In the genomic region with DNA sequence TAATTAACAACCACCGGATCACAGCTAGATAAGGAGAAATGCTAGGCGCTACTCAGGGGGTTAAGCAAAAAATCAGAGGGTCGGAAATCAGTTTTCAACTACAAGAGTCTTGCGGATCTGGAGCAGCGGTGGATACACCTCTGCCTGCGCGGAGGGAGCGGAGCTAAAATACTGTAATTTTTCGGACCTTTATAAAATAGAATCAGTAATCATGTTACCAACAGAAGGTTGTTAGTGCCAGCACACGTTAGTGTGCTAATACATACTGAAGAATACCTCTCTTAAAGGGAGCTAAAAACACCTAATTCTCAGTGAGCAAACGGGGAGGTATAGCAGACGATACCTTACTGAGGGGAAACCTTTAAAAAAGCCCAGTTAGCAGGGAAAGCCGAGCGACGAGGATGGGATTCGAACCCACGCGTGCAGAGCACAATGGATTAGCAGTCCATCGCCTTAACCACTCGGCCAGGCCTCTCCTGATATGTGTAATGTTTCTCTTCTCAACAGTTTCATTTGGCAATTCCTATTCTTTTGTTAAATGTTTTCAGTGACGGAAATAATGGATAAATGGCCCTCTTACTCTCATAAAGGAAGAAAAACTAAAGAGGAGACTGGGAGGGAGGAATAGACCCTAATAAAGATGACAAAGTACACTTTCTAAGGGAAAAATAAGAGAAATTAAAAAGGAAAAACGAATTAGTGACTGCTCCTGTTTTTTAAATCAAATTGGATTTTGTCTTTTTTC, we compare ENCODE assay signal across 8 cellular contexts. TPM values are rescaled to one million over a fixed set of nuclear protein-coding genes. Genes with fewer than 3 reads are reported as not detected.
DNase-seq lines count a peak whose midpoint lies in the region; ATAC-seq and TF ChIP-seq lines count a peak whose summit lies in the region.

No MANE protein-coding gene starts in this region.

- no peak overlapping the region for H3K27ac ChIP-seq in RWPE1

- TF ChIP-seq CTCF in astrocyte of the cerebellum (IDR thresholded peaks at IDR 0.05; ENCODE audit: low read depth, low read length, missing control alignments), result no peak
- TF ChIP-seq CTCF in RWPE1 (conservative IDR thresholded peaks at IDR 0.05; ENCODE audit: low read depth), result no peak

- intact Hi-C loops in sciatic nerve (cut with DNase I), result no loop called here

- CTCF ChIA-PET in RWPE1 (lab: Yijun Ruan, JAX), result interaction anchor here (0.9 kb wide), 1 partner anchor 20 kb away, joined by 5 read pairs; no protein-coding TSS in a partner anchor

- DNase-seq in ELR (ENCODE audit: low read depth), result peak; percentile 81
- DNase-seq in SKM-1 treated with dmso at 0.1 percent for 144 hours (lab: John Stamatoyannopoulos, UW; ENCODE audit: unreplicated experiment), result peak; percentile 64
- no peak for DNase-seq in astrocyte of the cerebellum (ENCODE audit: low read depth)
- DNase-seq in hypothalamus (lab: John Stamatoyannopoulos, UW), result peak in 31 of 51 donors; percentile 12 to 82 (median 45)
- DNase-seq in sciatic nerve (ENCODE audit: low spot score), result peak; percentile 80
- DNase-seq in RWPE1 (ENCODE audit: low spot score), result no peak

- peak overlapping the region; percentile 43 for H3K4me3 ChIP-seq in astrocyte of the cerebellum (ENCODE audit: low read depth, low read length)

- in situ Hi-C loops in astrocyte of the cerebellum (cut with HindIII; ENCODE audit: low sequenced_read_pairs), result no loop called here

- POLR2A ChIA-PET in RWPE1 (lab: Yijun Ruan, JAX; ENCODE audit: low non-redundant PET), result no interaction called here

- ATAC-seq in HG02943 (IDR thresholded peaks at IDR 0.05; ENCODE audit: low read depth, unreplicated experiment), result peak; percentile 20
- ATAC-seq in sciatic nerve, result peak; percentile 92
- no peak for ATAC-seq in HG03342 (IDR thresholded peaks at IDR 0.05; ENCODE audit: unreplicated experiment)

RNA-seq across cellular contexts. Expression of a gene that starts 59.7 kb away (rescaled TPM):
- 35.8 TPM for total RNA-seq in sciatic nerve

Comparison
In these comparisons a context has a peak if more than half of its experiments do, and no peak if none do; other contexts are left out.
1. DNase-seq: peak in ELR (single experiment), SKM-1 treated with dmso at 0.1 percent for 144 hours (single experiment), hypothalamus (31 of 51) and sciatic nerve (single experiment); none in astrocyte of the cerebellum (single experiment) and RWPE1 (single experiment).